Comparison of ENCODE assay signal across 9 cellular contexts in genomic region chr11:78030429-78031325, GRCh38. TPM values are rescaled to one million over a fixed set of nuclear protein-coding genes. Genes with fewer than 3 reads are reported as not detected.
DNase-seq lines count a peak whose midpoint lies in the region; ATAC-seq, FAIRE-seq and TF ChIP-seq lines count a peak whose summit lies in the region.
"Had no signal": no experiment of that assay in that cellular context is flagged by ENCODE, and none has a peak within 500 bp of the region (broad histone marks: within the 10 kb centered on the region; RNA-seq: fewer than 3 reads in every experiment).

No MANE protein-coding gene starts in this region.

- no peaks in the 10 kb centered on the region for H3K36me3 ChIP-seq in neural progenitor cell

- H3K79me2 ChIP-seq in neural progenitor cell (ENCODE audit: low read depth): no peaks in the 10 kb centered on the region

- H3K9me3 Mint-ChIP-seq in neural progenitor cell: no peaks in the 10 kb centered on the region
- H3K9me3 Mint-ChIP-seq in effector memory CD8-positive, alpha-beta T cell: no peaks in the 10 kb centered on the region

- H3F3A ChIP-seq in neural progenitor cell (ENCODE audit: low read depth): no peaks in the 10 kb centered on the region

- DNase-seq in GM03348 (ENCODE audit: low spot score) (peak; percentile 66), NCI-H524 (lab: John Stamatoyannopoulos, UW) (peak; percentile 97 to 98), neural progenitor cell (ENCODE audit: low spot score) (peak; percentile 63), A172 (ENCODE audit: low spot score) (no peak), activated T-cell treated with anti-CD3 and anti-CD28 coated beads for 4 hours (no peak)
- DNase-seq in effector memory CD8-positive, alpha-beta T cell: no peak
- DNase-seq: activated naive CD8-positive, alpha-beta T cell treated with anti-CD3 and anti-CD28 coated beads, Interleukin-2, amount 10 ng/mL, durations not matched to agents 7 days and 5 days had no signal

- H3K27ac ChIP-seq in neural progenitor cell: no peak overlapping the region

- no peak overlapping the region for H3K9ac ChIP-seq in neural progenitor cell

- H4K20me1 ChIP-seq in neural progenitor cell (ENCODE audit: low read depth): no peaks in the 10 kb centered on the region

- no peak overlapping the region for H3K4me3 ChIP-seq in neural progenitor cell

- H3K27me3 Mint-ChIP-seq in neural progenitor cell (ENCODE audit: insufficient read depth, low read depth): no peaks in the 10 kb centered on the region
- H3K27me3 Mint-ChIP-seq in effector memory CD8-positive, alpha-beta T cell: peaks cover 0 to 14% of the 10 kb centered on the region in 2 donors

- H3K4me3 Mint-ChIP-seq in neural progenitor cell: no peak overlapping the region
- H3K4me3 Mint-ChIP-seq in effector memory CD8-positive, alpha-beta T cell: no peak overlapping the region
- H3K4me3 Mint-ChIP-seq: activated naive CD8-positive, alpha-beta T cell treated with anti-CD3 and anti-CD28 coated beads, Interleukin-2, amount 10 ng/mL, durations not matched to agents 7 days and 5 days had no signal

- H3K4me1 ChIP-seq in neural progenitor cell: peaks cover 9% of the 10 kb centered on the region

- peak overlapping the region; percentile 1 for H3K4me2 ChIP-seq in neural progenitor cell

- peak overlapping the region; percentile 89 for H3K27ac Mint-ChIP-seq in neural progenitor cell
- no peak overlapping the region for H3K27ac Mint-ChIP-seq in effector memory CD8-positive, alpha-beta T cell
- H3K27ac Mint-ChIP-seq: activated naive CD8-positive, alpha-beta T cell treated with anti-CD3 and anti-CD28 coated beads, Interleukin-2, amount 10 ng/mL, durations not matched to agents 7 days and 5 days had no signal

- no peaks in the 10 kb centered on the region for H3K27me3 ChIP-seq in neural progenitor cell

- no peaks in the 10 kb centered on the region for H3K36me3 Mint-ChIP-seq in neural progenitor cell
- no peaks in the 10 kb centered on the region for H3K36me3 Mint-ChIP-seq in effector memory CD8-positive, alpha-beta T cell (ENCODE audit: insufficient read depth)
- H3K36me3 Mint-ChIP-seq: activated naive CD8-positive, alpha-beta T cell treated with anti-CD3 and anti-CD28 coated beads, Interleukin-2, amount 10 ng/mL, durations not matched to agents 7 days and 5 days had no signal

- TF ChIP-seq CTCF in neural progenitor cell (IDR thresholded peaks at IDR 0.05): no peak

- peaks cover 10% of the 10 kb centered on the region for H3K4me1 Mint-ChIP-seq in neural progenitor cell
- H3K4me1 Mint-ChIP-seq in effector memory CD8-positive, alpha-beta T cell (ENCODE audit: low read depth in 2 of 2): no peaks in the 10 kb centered on the region

- peak; percentile 21 for FAIRE-seq in endometrium (lab: Jason Lieb, UNC)

- H3K9me3 ChIP-seq in neural progenitor cell (ENCODE audit: low read depth): no peaks in the 10 kb centered on the region

- ATAC-seq in effector memory CD8-positive, alpha-beta T cell (replicated peaks): no peak
- no peak for ATAC-seq in GM21786 (IDR thresholded peaks at IDR 0.05; ENCODE audit: unreplicated experiment)

- peak overlapping the region; percentile 34 for H2AFZ ChIP-seq in neural progenitor cell (replicated peaks)

RNA-seq across cellular contexts. Expression of gene KCTD14, which starts 7.6 kb away (rescaled TPM):
- total RNA-seq in neural progenitor cell (ENCODE audit: low replicate concordance): 4.3 and 5.3 TPM in 2 replicates
- total RNA-seq in A172 (2014; rRNA removed; shearing (Covaris generic)): 0.09 TPM in 1 of 2 replicates, not detected in the other

RNA-seq across cellular contexts. Expression of gene THRSP, which starts 33.0 kb away (rescaled TPM):
- not detected in 2 replicates for total RNA-seq in neural progenitor cell (ENCODE audit: low replicate concordance)
- total RNA-seq in A172 (2014; rRNA removed; shearing (Covaris generic)): not detected in 2 replicates
- total RNA-seq: activated naive CD8-positive, alpha-beta T cell treated with anti-CD3 and anti-CD28 coated beads, Interleukin-2, amount 10 ng/mL, durations not matched to agents 7 days and 5 days had no signal

RNA-seq across cellular contexts. Expression of gene INTS4, which starts 36.2 kb away (rescaled TPM):
- total RNA-seq in neural progenitor cell (ENCODE audit: low replicate concordance): 48.0 and 61.5 TPM in 2 replicates
- 25.8 and 26.5 TPM in 2 replicates for total RNA-seq in A172 (2014; rRNA removed; shearing (Covaris generic))

RNA-seq across cellular contexts. Expression of gene NDUFC2, which starts 49.0 kb away (rescaled TPM):
- 36.7 and 89.5 TPM in 2 replicates for total RNA-seq in neural progenitor cell (ENCODE audit: low replicate concordance)
- total RNA-seq in A172 (2014; rRNA removed; shearing (Covaris generic)): 174 and 231 TPM in 2 replicates

Comparison
In these comparisons a context has a peak if more than half of its experiments do, and no peak if none do; other contexts are left out.
1. DNase-seq: peak in GM03348 (single experiment), NCI-H524 (2 of 2) and neural progenitor cell (single experiment); none in A172 (single experiment), effector memory CD8-positive, alpha-beta T cell (0 of 3) and activated T-cell treated with anti-CD3 and anti-CD28 coated beads for 4 hours (single experiment).